Comparison of ENCODE assay signal across 26 cellular contexts in the genomic region with DNA sequence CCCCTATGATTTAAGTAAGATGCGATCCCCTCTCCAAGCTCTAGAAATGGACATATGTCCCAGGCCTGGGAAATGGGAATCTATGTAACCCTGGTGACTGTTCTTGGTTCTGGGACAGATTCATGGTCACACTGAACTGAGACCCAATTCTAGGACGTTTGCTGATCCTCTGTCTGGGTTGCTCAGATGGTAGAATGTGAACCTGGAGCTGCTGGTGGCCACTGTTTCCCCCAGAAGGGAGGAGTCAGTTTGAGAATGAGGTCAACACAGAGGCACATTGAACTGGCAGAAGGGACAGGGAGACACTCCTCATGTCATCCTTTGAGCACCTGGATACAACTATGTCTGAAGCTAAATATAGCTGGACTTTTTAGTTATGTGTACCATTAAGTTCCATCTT. TPM values are rescaled to one million over a fixed set of nuclear protein-coding genes. Genes with fewer than 3 reads are reported as not detected.
DNase-seq lines count a peak whose midpoint lies in the region; ATAC-seq, FAIRE-seq and TF ChIP-seq lines count a peak whose summit lies in the region.
"Had no signal": no experiment of that assay in that cellular context is flagged by ENCODE, and none has a peak within 500 bp of the region (broad histone marks: within the 10 kb centered on the region; RNA-seq: fewer than 3 reads in every experiment).

No MANE protein-coding gene starts in this region.

- TF ChIP-seq POLR2A in K562 (conservative IDR thresholded peaks at IDR 0.05), result no peak

- H3K4me1 ChIP-seq in K562 (replicated peaks in 1 of 2; ENCODE audit: control insufficient read depth in 2 of 2, insufficient read depth in 2 of 2, low read length in 2 of 2), result peaks cover 4 to 19% of the 10 kb centered on the region in 2 experiments; a peak in 4 of 5 replicates
- H3K4me1 ChIP-seq: BE2C had no signal

- H3K27me3 Mint-ChIP-seq in activated CD8-positive, alpha-beta T cell treated with anti-CD3 and anti-CD28 coated beads, Interleukin-2, amount 10 ng/mL, durations not matched to agents 7 days and 5 days (ENCODE audit: low read depth), result no peaks in the 10 kb centered on the region
- H3K27me3 Mint-ChIP-seq in activated CD8-positive, alpha-beta T cell treated with anti-CD3 and anti-CD28 coated beads for 36 hours, result no peaks in the 10 kb centered on the region
- no peaks in the 10 kb centered on the region for H3K27me3 Mint-ChIP-seq in stimulated activated memory B cell treated with anti-CD40 and anti-IgM and Interleukin-4, amounts not matched to agents 10 μg/mL and 1 μg/mL and 100 μg/mL, for 72 hours
- H3K27me3 Mint-ChIP-seq: CD4-positive, alpha-beta T cell had no signal

- BruUV-seq in K562 (replicated peaks; lab: Mats Ljungman, UMichigan), result no TSS peak

- POLR2A ChIA-PET in activated CD8-positive, alpha-beta T cell treated with anti-CD3 and anti-CD28 coated beads, Interleukin-2, amount 10 ng/mL, durations not matched to agents 7 days and 5 days (lab: Charles Lee), result interaction anchor here (0.6 to 0.8 kb wide), 2 partner anchors 38 to 46 kb away, joined by 3 read pairs; no protein-coding TSS in a partner anchor
- POLR2A ChIA-PET in activated CD8-positive, alpha-beta T cell treated with anti-CD3 and anti-CD28 coated beads for 36 hours (lab: Charles Lee), result interaction anchor here (0.7 to 1.2 kb wide), 5 partner anchors 8 to 48 kb away, joined by 3 to 4 read pairs (median 3); no protein-coding TSS in a partner anchor
- POLR2A ChIA-PET in K562 (lab: Yijun Ruan, JAX), result interaction anchor here (1.0 to 1.4 kb wide), 6 partner anchors 14 to 27 kb away, joined by 3 to 4 read pairs (median 4); no protein-coding TSS in a partner anchor

- no peak for FAIRE-seq in K562 (lab: Jason Lieb, UNC)
- FAIRE-seq: D721Med, G401.6, GM12891, GM19239 had no signal

- intact Hi-C loops in activated CD8-positive, alpha-beta T cell treated with anti-CD3 and anti-CD28 coated beads for 36 hours (cut with micrococcal nuclease), result no loop called here
- intact Hi-C loops in K562 (cut with micrococcal nuclease), result no loop called here

- TF ChIP-seq EP300 in K562 (IDR thresholded peaks at IDR 0.05; ENCODE audit: low read length), result no peak

- H3K9me1 ChIP-seq in K562 (ENCODE audit: control insufficient read depth, insufficient read depth, low read length), result no peaks in the 10 kb centered on the region

- 0 out of 2 replicates have a peak, but pooled peaks cover 2% of the 10 kb centered on the region for H3K9me3 ChIP-seq in K562 (replicated peaks; ENCODE audit: control insufficient read depth, insufficient read depth, low read depth, low read length)
- H3K9me3 ChIP-seq: BE2C, Caco-2 had no signal

- H3K36me3 Mint-ChIP-seq in activated CD8-positive, alpha-beta T cell treated with anti-CD3 and anti-CD28 coated beads, Interleukin-2, amount 10 ng/mL, durations not matched to agents 7 days and 5 days (ENCODE audit: low read depth), result peaks cover 4% of the 10 kb centered on the region
- H3K36me3 Mint-ChIP-seq in activated CD8-positive, alpha-beta T cell treated with anti-CD3 and anti-CD28 coated beads for 36 hours (ENCODE audit: low read depth), result peaks cover 2% of the 10 kb centered on the region
- no peaks in the 10 kb centered on the region for H3K36me3 Mint-ChIP-seq in stimulated activated memory B cell treated with anti-CD40 and anti-IgM and Interleukin-4, amounts not matched to agents 10 μg/mL and 1 μg/mL and 100 μg/mL, for 72 hours
- H3K36me3 Mint-ChIP-seq: CD14-positive monocyte; CD8-positive, alpha-beta T cell had no signal

- H2AFZ ChIP-seq in K562 (ENCODE audit: low read depth, low read length), result peak overlapping the region; percentile 4; the same call in 1 of the 2 replicates

- H3K4me1 Mint-ChIP-seq in activated CD8-positive, alpha-beta T cell treated with anti-CD3 and anti-CD28 coated beads, Interleukin-2, amount 10 ng/mL, durations not matched to agents 7 days and 5 days (ENCODE audit: low read depth), result peaks cover 39% of the 10 kb centered on the region
- peaks cover 39% of the 10 kb centered on the region for H3K4me1 Mint-ChIP-seq in activated CD8-positive, alpha-beta T cell treated with anti-CD3 and anti-CD28 coated beads for 36 hours (ENCODE audit: low read depth)
- H3K4me1 Mint-ChIP-seq in stimulated activated memory B cell treated with anti-CD40 and anti-IgM and Interleukin-4, amounts not matched to agents 10 μg/mL and 1 μg/mL and 100 μg/mL, for 72 hours, result peaks cover 26% of the 10 kb centered on the region

- no peak overlapping the region for H3K4me2 ChIP-seq in K562 (ENCODE audit: insufficient read depth, low read length)
- H3K4me2 ChIP-seq: BLaER1 had no signal

- H3K27ac ChIP-seq in K562 (ENCODE audit: extremely low read depth, low read depth, low read length), result no peak overlapping the region
- H3K27ac ChIP-seq: 22Rv1, BLaER1 had no signal

- no peak for ATAC-seq in activated CD8-positive, alpha-beta T cell treated with anti-CD3 and anti-CD28 coated beads, Interleukin-2, amount 10 ng/mL, durations not matched to agents 7 days and 5 days
- no peak for ATAC-seq in activated CD8-positive, alpha-beta T cell treated with anti-CD3 and anti-CD28 coated beads for 36 hours
- ATAC-seq in K562 (no peak), GM18511 (IDR thresholded peaks at IDR 0.05; ENCODE audit: unreplicated experiment) (no peak), GM18519 (IDR thresholded peaks at IDR 0.05; ENCODE audit: low FRiP score, unreplicated experiment) (no peak)
- no peak for ATAC-seq in stimulated activated memory B cell treated with anti-CD40 and anti-IgM and Interleukin-4, amounts not matched to agents 10 μg/mL and 1 μg/mL and 100 μg/mL, for 72 hours
- ATAC-seq: CD8-positive, alpha-beta T cell had no signal

- H4K20me1 ChIP-seq in K562 (replicated peaks; ENCODE audit: control insufficient read depth, insufficient read depth, low read length), result no peaks in the 10 kb centered on the region
- H4K20me1 ChIP-seq: BLaER1 had no signal

- CTCF ChIA-PET in activated CD8-positive, alpha-beta T cell treated with anti-CD3 and anti-CD28 coated beads, Interleukin-2, amount 10 ng/mL, durations not matched to agents 7 days and 5 days (lab: Charles Lee), result interaction anchor here (0.9 to 3.1 kb wide), 4 partner anchors 9 to 155 kb away, joined by 3 to 9 read pairs (median 5); partner anchors contain the start of gene FXYD5
- CTCF ChIA-PET in activated CD8-positive, alpha-beta T cell treated with anti-CD3 and anti-CD28 coated beads for 36 hours (lab: Charles Lee), result interaction anchor here (1.0 to 1.4 kb wide), 3 partner anchors 9 to 41 kb away, joined by 3 to 4 read pairs (median 4); no protein-coding TSS in a partner anchor
- CTCF ChIA-PET in K562 (lab: Yijun Ruan, JAX; ENCODE audit: low intra/inter-chr PET ratio), result no interaction called here

- no peak for TF ChIP-seq CTCF in activated CD8-positive, alpha-beta T cell treated with anti-CD3 and anti-CD28 coated beads for 36 hours (IDR thresholded peaks at IDR 0.05)
- TF ChIP-seq CTCF in K562 (IDR thresholded peaks at IDR 0.05 in 2 of 3, conservative IDR thresholded peaks at IDR 0.05 in 1 of 3; ENCODE audit: insufficient read depth in 2 of 3, low read depth in 1 of 3, low read length in 3 of 3), result no peak

- no peak for TF ChIP-seq RAD21 in K562 (CRISPR knock-in tag; conservative IDR thresholded peaks at IDR 0.05 in 1 of 2, IDR thresholded peaks at IDR 0.05 in 1 of 2)

- no peak overlapping the region for H3K4me3 Mint-ChIP-seq in activated CD8-positive, alpha-beta T cell treated with anti-CD3 and anti-CD28 coated beads, Interleukin-2, amount 10 ng/mL, durations not matched to agents 7 days and 5 days
- no peak overlapping the region for H3K4me3 Mint-ChIP-seq in activated CD8-positive, alpha-beta T cell treated with anti-CD3 and anti-CD28 coated beads for 36 hours
- no peak overlapping the region for H3K4me3 Mint-ChIP-seq in stimulated activated memory B cell treated with anti-CD40 and anti-IgM and Interleukin-4, amounts not matched to agents 10 μg/mL and 1 μg/mL and 100 μg/mL, for 72 hours
- H3K4me3 Mint-ChIP-seq: CD14-positive monocyte; CD4-positive, alpha-beta T cell; CD8-positive, alpha-beta T cell had no signal

- no peak overlapping the region for H3K4me3 ChIP-seq in K562
- H3K4me3 ChIP-seq: BLaER1 had no signal

- DNase-seq in activated CD8-positive, alpha-beta T cell treated with anti-CD3 and anti-CD28 coated beads, Interleukin-2, amount 10 ng/mL, durations not matched to agents 7 days and 5 days, result peak; percentile 15
- DNase-seq in activated CD8-positive, alpha-beta T cell treated with anti-CD3 and anti-CD28 coated beads for 36 hours, result no peak
- no peak for DNase-seq in K562 (ENCODE audit: extremely low read depth in 1 of 4, low spot score in 3 of 4)
- DNase-seq in UCSD-AML1 (lab: John Stamatoyannopoulos, UW; ENCODE audit: unreplicated experiment), result no peak
- DNase-seq: ACHN; BE2C; C1 segment of cervical spinal cord; Caco-2; Calu3; CD4-positive, alpha-beta T cell; CD8-positive, alpha-beta T cell; DMS79 treated with DMSO at 0.1 percent for 48 hours; GF-D8 had no signal

- H3K27ac Mint-ChIP-seq in activated CD8-positive, alpha-beta T cell treated with anti-CD3 and anti-CD28 coated beads, Interleukin-2, amount 10 ng/mL, durations not matched to agents 7 days and 5 days, result no peak overlapping the region
- no peak overlapping the region for H3K27ac Mint-ChIP-seq in activated CD8-positive, alpha-beta T cell treated with anti-CD3 and anti-CD28 coated beads for 36 hours
- H3K27ac Mint-ChIP-seq in stimulated activated memory B cell treated with anti-CD40 and anti-IgM and Interleukin-4, amounts not matched to agents 10 μg/mL and 1 μg/mL and 100 μg/mL, for 72 hours, result peak overlapping the region; percentile 6
- H3K27ac Mint-ChIP-seq: CD4-positive, alpha-beta T cell; CD8-positive, alpha-beta T cell had no signal

- H3K27me3 ChIP-seq in K562 (ENCODE audit: control insufficient read depth in 2 of 2, insufficient read depth in 2 of 2, low read length in 2 of 2), result no peaks in the 10 kb centered on the region
- H3K27me3 ChIP-seq: BLaER1 had no signal

- H3K9ac ChIP-seq in K562 (ENCODE audit: insufficient read depth in 1 of 2, low read depth in 2 of 2, low read length in 2 of 2), result no peak overlapping the region
- H3K9ac ChIP-seq: BLaER1 had no signal

- 38% methylated on average over 2 of the region's 2 CpGs for WGBS in K562 (ENCODE audit: insufficient coverage, low coverage, missing lambda C conversion rate)

- H3K9me3 Mint-ChIP-seq in activated CD8-positive, alpha-beta T cell treated with anti-CD3 and anti-CD28 coated beads, Interleukin-2, amount 10 ng/mL, durations not matched to agents 7 days and 5 days (ENCODE audit: insufficient read depth), result no peaks in the 10 kb centered on the region
- no peaks in the 10 kb centered on the region for H3K9me3 Mint-ChIP-seq in activated CD8-positive, alpha-beta T cell treated with anti-CD3 and anti-CD28 coated beads for 36 hours
- H3K9me3 Mint-ChIP-seq in stimulated activated memory B cell treated with anti-CD40 and anti-IgM and Interleukin-4, amounts not matched to agents 10 μg/mL and 1 μg/mL and 100 μg/mL, for 72 hours, result no peaks in the 10 kb centered on the region
- H3K9me3 Mint-ChIP-seq: CD4-positive, alpha-beta T cell; CD8-positive, alpha-beta T cell had no signal

- in situ Hi-C loops in K562 (cut with MboI), result no loop called here

- H3K36me3 ChIP-seq in K562 (ENCODE audit: control insufficient read depth, insufficient read depth, low read length), result no peaks in the 10 kb centered on the region
- H3K36me3 ChIP-seq: BE2C, BLaER1 had no signal

- H3K79me2 ChIP-seq in K562 (ENCODE audit: control insufficient read depth, insufficient read depth, low read length), result no peaks in the 10 kb centered on the region

RNA-seq across cellular contexts. Expression of gene FAM187B, which starts 29.1 kb away (rescaled TPM):
- total RNA-seq in activated CD8-positive, alpha-beta T cell treated with anti-CD3 and anti-CD28 coated beads, Interleukin-2, amount 10 ng/mL, durations not matched to agents 7 days and 5 days, result not detected
- not detected for total RNA-seq in activated CD8-positive, alpha-beta T cell treated with anti-CD3 and anti-CD28 coated beads for 36 hours
- 0.25 TPM in 1 of 2 replicates, not detected in the other for total RNA-seq in K562 (2011; cell fraction: chromatin; rRNA removed; ENCODE audit: low replicate concordance)
- total RNA-seq in K562 (2011; cell fraction: nucleolus; rRNA removed), result not detected in 2 replicates
- total RNA-seq in K562 (2011; cell fraction: nucleoplasm; rRNA removed), result not detected in 2 replicates
- total RNA-seq in K562 (2014; rRNA removed) (0.09 TPM in 1 of 2 replicates, not detected in the other), K562 (2014; rRNA removed; fragmentation: Illumina TruSeq; extraction: Trizol) (not detected in 2 replicates), K562 (2015; rRNA removed; fragmentation: Illumina TruSeq; extraction: Trizol) (not detected in 2 replicates), K562 (2021) (not detected in 2 replicates)
- polyA plus RNA-seq in K562 (2011; rRNA removed) (not detected in 2 replicates), K562 (2014; fragmentation: Illumina TruSeq; extraction: Trizol) (not detected in 2 replicates), K562 (2014; fragmentation: Nextera tagmentation; extraction: Ambion mirVana) (under 1 TPM in 1 of 2 experiments, not detected in 1; 0.04 TPM), K562 (2014; rRNA removed) (not detected in 2 replicates)
- polyA plus RNA-seq in K562 (2011; cell fraction: cytosol; rRNA removed), result 0.07 TPM in 1 of 2 replicates, not detected in the other
- polyA plus RNA-seq in K562 (2011; cell fraction: nucleus; rRNA removed), result 0.10 TPM in 1 of 2 replicates, not detected in the other
- not detected in 2 replicates for polyA plus RNA-seq in K562 (2012)
- not detected in 2 replicates for polyA minus RNA-seq in K562 (2011; rRNA and poly(A)+ RNA removed)
- not detected in 2 replicates for polyA minus RNA-seq in K562 (2011; cell fraction: cytosol; rRNA and poly(A)+ RNA removed)
- not detected in 2 replicates for polyA minus RNA-seq in K562 (2011; cell fraction: nucleus; rRNA and poly(A)+ RNA removed)
- total RNA-seq: A172; A673; Caco-2; Calu3; CD4-positive, alpha-beta T cell; CD8-positive, alpha-beta T cell had no signal
- polyA plus RNA-seq: AG04450, CD14-positive monocyte had no signal

RNA-seq across cellular contexts. Expression of gene FXYD5, which starts 44.9 kb away (rescaled TPM):
- total RNA-seq in activated CD8-positive, alpha-beta T cell treated with anti-CD3 and anti-CD28 coated beads, Interleukin-2, amount 10 ng/mL, durations not matched to agents 7 days and 5 days, result 100 to 1,000 TPM; 338 to 384 TPM
- total RNA-seq in activated CD8-positive, alpha-beta T cell treated with anti-CD3 and anti-CD28 coated beads for 36 hours, result 100 to 1,000 TPM; 225 to 241 TPM
- 134 and 231 TPM in 2 replicates for total RNA-seq in K562 (2011; cell fraction: chromatin; rRNA removed; ENCODE audit: low replicate concordance)
- 240 and 311 TPM in 2 replicates for total RNA-seq in K562 (2011; cell fraction: nucleolus; rRNA removed)
- 297 and 340 TPM in 2 replicates for total RNA-seq in K562 (2011; cell fraction: nucleoplasm; rRNA removed)
- 174 and 300 TPM in 2 replicates for total RNA-seq in K562 (2014; rRNA removed)
- total RNA-seq in K562 (2014; rRNA removed; fragmentation: Illumina TruSeq; extraction: Trizol), result 122 and 147 TPM in 2 replicates
- total RNA-seq in K562 (2015; rRNA removed; fragmentation: Illumina TruSeq; extraction: Trizol), result 252 and 264 TPM in 2 replicates
- total RNA-seq in K562 (2021), result 250 and 256 TPM in 2 replicates
- polyA plus RNA-seq in K562 (2011; rRNA removed), result 104 and 125 TPM in 2 replicates
- polyA plus RNA-seq in K562 (2011; cell fraction: cytosol; rRNA removed), result 271 and 533 TPM in 2 replicates
- polyA plus RNA-seq in K562 (2011; cell fraction: nucleus; rRNA removed), result 105 and 188 TPM in 2 replicates
- polyA plus RNA-seq in K562 (2012), result 353 and 530 TPM in 2 replicates
- 522 and 537 TPM in 2 replicates for polyA plus RNA-seq in K562 (2014; fragmentation: Illumina TruSeq; extraction: Trizol)
- 100 to 1,000 TPM; 125 to 198 TPM for polyA plus RNA-seq in K562 (2014; fragmentation: Nextera tagmentation; extraction: Ambion mirVana)
- polyA plus RNA-seq in K562 (2014; rRNA removed), result 120 and 155 TPM in 2 replicates
- polyA minus RNA-seq in K562 (2011; rRNA and poly(A)+ RNA removed), result 93.8 and 163 TPM in 2 replicates
- 189 and 195 TPM in 2 replicates for polyA minus RNA-seq in K562 (2011; cell fraction: cytosol; rRNA and poly(A)+ RNA removed)
- polyA minus RNA-seq in K562 (2011; cell fraction: nucleus; rRNA and poly(A)+ RNA removed), result 55.6 and 58.4 TPM in 2 replicates

RNA-seq across cellular contexts. Expression of gene LSR, which starts 49.3 kb away (rescaled TPM):
- total RNA-seq in activated CD8-positive, alpha-beta T cell treated with anti-CD3 and anti-CD28 coated beads, Interleukin-2, amount 10 ng/mL, durations not matched to agents 7 days and 5 days, result 10 to 100 TPM; 25.5 to 25.9 TPM
- total RNA-seq in activated CD8-positive, alpha-beta T cell treated with anti-CD3 and anti-CD28 coated beads for 36 hours, result 10 to 100 TPM; 20.0 to 20.6 TPM
- total RNA-seq in K562 (2011; cell fraction: chromatin; rRNA removed; ENCODE audit: low replicate concordance), result 30.2 and 123 TPM in 2 replicates
- total RNA-seq in K562 (2011; cell fraction: nucleolus; rRNA removed), result 223 and 260 TPM in 2 replicates
- 130 and 145 TPM in 2 replicates for total RNA-seq in K562 (2011; cell fraction: nucleoplasm; rRNA removed)
- total RNA-seq in K562 (2014; rRNA removed) (65.1 and 111 TPM in 2 replicates), K562 (2014; rRNA removed; fragmentation: Illumina TruSeq; extraction: Trizol) (10.1 and 11.3 TPM in 2 replicates), K562 (2015; rRNA removed; fragmentation: Illumina TruSeq; extraction: Trizol) (29.4 and 32.3 TPM in 2 replicates), K562 (2021) (83.3 and 87.9 TPM in 2 replicates)
- polyA plus RNA-seq in K562 (2011; rRNA removed) (19.6 and 42.8 TPM in 2 replicates), K562 (2014; fragmentation: Illumina TruSeq; extraction: Trizol) (28.0 and 61.6 TPM in 2 replicates), K562 (2014; fragmentation: Nextera tagmentation; extraction: Ambion mirVana) (under 1 TPM; 0.44 to 0.66 TPM), K562 (2014; rRNA removed) (39.4 and 47.4 TPM in 2 replicates)
- 24.5 and 85.7 TPM in 2 replicates for polyA plus RNA-seq in K562 (2011; cell fraction: cytosol; rRNA removed)
- polyA plus RNA-seq in K562 (2011; cell fraction: nucleus; rRNA removed), result 44.0 and 102 TPM in 2 replicates
- polyA plus RNA-seq in K562 (2012), result 77.8 and 93.6 TPM in 2 replicates
- polyA minus RNA-seq in K562 (2011; rRNA and poly(A)+ RNA removed), result 9.4 and 16.2 TPM in 2 replicates
- 87.6 and 93.3 TPM in 2 replicates for polyA minus RNA-seq in K562 (2011; cell fraction: cytosol; rRNA and poly(A)+ RNA removed)
- 61.4 and 69.4 TPM in 2 replicates for polyA minus RNA-seq in K562 (2011; cell fraction: nucleus; rRNA and poly(A)+ RNA removed)

RNA-seq across cellular contexts. Expression of gene FXYD7, which starts 56.4 kb away (rescaled TPM):
- 1 to 10 TPM; 4.1 to 5.2 TPM for total RNA-seq in activated CD8-positive, alpha-beta T cell treated with anti-CD3 and anti-CD28 coated beads, Interleukin-2, amount 10 ng/mL, durations not matched to agents 7 days and 5 days
- total RNA-seq in activated CD8-positive, alpha-beta T cell treated with anti-CD3 and anti-CD28 coated beads for 36 hours, result under 1 TPM in 1 of 2 experiments, not detected in 1; 0.38 TPM
- total RNA-seq in K562 (2011; cell fraction: chromatin; rRNA removed; ENCODE audit: low replicate concordance), result 0.39 and 0.76 TPM in 2 replicates
- not detected in 2 replicates for total RNA-seq in K562 (2011; cell fraction: nucleolus; rRNA removed)
- not detected in 2 replicates for total RNA-seq in K562 (2011; cell fraction: nucleoplasm; rRNA removed)
- total RNA-seq in K562 (2014; rRNA removed), result not detected in 2 replicates
- total RNA-seq in K562 (2014; rRNA removed; fragmentation: Illumina TruSeq; extraction: Trizol), result not detected in 2 replicates
- 0.26 and 0.36 TPM in 2 replicates for total RNA-seq in K562 (2015; rRNA removed; fragmentation: Illumina TruSeq; extraction: Trizol)
- total RNA-seq in K562 (2021), result 0.27 and 0.80 TPM in 2 replicates
- 0.18 and 0.26 TPM in 2 replicates for polyA plus RNA-seq in K562 (2011; rRNA removed)
- polyA plus RNA-seq in K562 (2011; cell fraction: cytosol; rRNA removed), result 0.24 and 0.51 TPM in 2 replicates
- 0.48 and 1.2 TPM in 2 replicates for polyA plus RNA-seq in K562 (2011; cell fraction: nucleus; rRNA removed)
- 1.4 and 1.5 TPM in 2 replicates for polyA plus RNA-seq in K562 (2012)
- 0.28 TPM in 1 of 2 replicates, not detected in the other for polyA plus RNA-seq in K562 (2014; fragmentation: Illumina TruSeq; extraction: Trizol)
- under 1 TPM; 0.10 to 0.13 TPM for polyA plus RNA-seq in K562 (2014; fragmentation: Nextera tagmentation; extraction: Ambion mirVana)
- polyA plus RNA-seq in K562 (2014; rRNA removed), result 0.32 and 0.46 TPM in 2 replicates
- not detected in 2 replicates for polyA minus RNA-seq in K562 (2011; rRNA and poly(A)+ RNA removed)
- polyA minus RNA-seq in K562 (2011; cell fraction: cytosol; rRNA and poly(A)+ RNA removed), result not detected in 2 replicates
- polyA minus RNA-seq in K562 (2011; cell fraction: nucleus; rRNA and poly(A)+ RNA removed), result not detected in 2 replicates
- total RNA-seq: A172, Caco-2 had no signal
- polyA plus RNA-seq: AG04450, CD14-positive monocyte had no signal
